37 cellular contexts compared by ENCODE assay signal in genomic region chr2:236302555-236302954, GRCh38. TPM values are rescaled to one million over a fixed set of nuclear protein-coding genes. Genes with fewer than 3 reads are reported as not detected.
"Had no signal": no experiment of that assay in that cellular context is flagged by ENCODE, and none has a peak within 500 bp of the region (broad histone marks: within the 10 kb centered on the region; RNA-seq: fewer than 3 reads in every experiment).

No MANE protein-coding gene starts in this region.

- H3K4me3 ChIP-seq: adrenal gland, body of pancreas, breast epithelium had no signal

- H3K36me3 Mint-ChIP-seq: activated CD8-positive, alpha-beta memory T cell treated with anti-CD3 and anti-CD28 coated beads, Interleukin-2, amount 10 ng/mL, durations not matched to agents 7 days and 5 days; activated naive CD4-positive, alpha-beta T cell treated with anti-CD3 and anti-CD28 coated beads, Interleukin-2, amount 50 U/mL, for 72 hours; activated naive CD8-positive, alpha-beta T cell treated with anti-CD3 and anti-CD28 coated beads for 36 hours; WTC11 had no signal

- H3K4me1 ChIP-seq: adrenal gland, body of pancreas, breast epithelium had no signal

- H3K4me1 Mint-ChIP-seq: activated CD4-positive, alpha-beta memory T cell treated with anti-CD3 and anti-CD28 coated beads, Interleukin-2, amount 10 ng/mL, durations not matched to agents 7 days and 5 days; activated CD4-positive, alpha-beta T cell treated with anti-CD3 and anti-CD28 coated beads for 36 hours; activated CD4-positive, alpha-beta T cell treated with anti-CD3 and anti-CD28 coated beads, Interleukin-2, amount 10 ng/mL, durations not matched to agents 7 days and 5 days; activated CD8-positive, alpha-beta memory T cell treated with anti-CD3 and anti-CD28 coated beads, Interleukin-2, amount 10 ng/mL, durations not matched to agents 7 days and 5 days; activated naive CD8-positive, alpha-beta T cell treated with anti-CD3 and anti-CD28 coated beads for 36 hours had no signal

- ATAC-seq: activated CD4-positive, alpha-beta T cell treated with anti-CD3 and anti-CD28 coated beads for 36 hours; activated CD4-positive, CD25-positive, alpha-beta regulatory T cell treated with anti-CD3 and anti-CD28 coated beads, Interleukin-2, amount 50 U/mL, for 24 hours; activated CD8-positive, alpha-beta memory T cell treated with anti-CD3 and anti-CD28 coated beads, Interleukin-2, amount 10 ng/mL, durations not matched to agents 7 days and 5 days; activated CD8-positive, alpha-beta T cell treated with anti-CD3 and anti-CD28 coated beads, Interleukin-2, amount 10 ng/mL, durations not matched to agents 7 days and 5 days; activated naive CD4-positive, alpha-beta T cell treated with anti-CD3 and anti-CD28 coated beads, Interleukin-2, amount 50 U/mL, for 72 hours; body of pancreas; WTC11 had no signal

- H3K4me3 Mint-ChIP-seq: activated CD4-positive, alpha-beta memory T cell treated with anti-CD3 and anti-CD28 coated beads, Interleukin-2, amount 10 ng/mL, durations not matched to agents 7 days and 5 days; activated CD4-positive, alpha-beta T cell treated with anti-CD3 and anti-CD28 coated beads for 36 hours; activated CD4-positive, alpha-beta T cell treated with anti-CD3 and anti-CD28 coated beads, Interleukin-2, amount 10 ng/mL, durations not matched to agents 7 days and 5 days; activated CD8-positive, alpha-beta memory T cell treated with anti-CD3 and anti-CD28 coated beads, Interleukin-2, amount 10 ng/mL, durations not matched to agents 7 days and 5 days; activated CD8-positive, alpha-beta T cell treated with anti-CD3 and anti-CD28 coated beads, Interleukin-2, amount 10 ng/mL, durations not matched to agents 7 days and 5 days; activated naive CD4-positive, alpha-beta T cell treated with anti-CD3 and anti-CD28 coated beads for 36 hours; activated naive CD8-positive, alpha-beta T cell treated with anti-CD3 and anti-CD28 coated beads for 36 hours; activated T-cell treated with anti-CD3 and anti-CD28 coated beads, Interleukin-2, amount 50 U/mL, for 24 hours; T-helper 1 cell treated with Interleukin-12 subunit alpha and Interleukin-12 subunit beta and Interleukin-4 antibody, amounts not matched to agents 30 μg/mL and 1 μg/mL, for 36 hours; T-helper 2 cell treated with Interferon-gamma antibody and Interleukin-4, amounts not matched to agents 5 μg/mL and 100 μg/mL, for 36 hours; WTC11 had no signal

- H3K9me3 Mint-ChIP-seq: activated CD4-positive, alpha-beta memory T cell treated with anti-CD3 and anti-CD28 coated beads, Interleukin-2, amount 10 ng/mL, durations not matched to agents 7 days and 5 days; activated CD4-positive, alpha-beta T cell treated with anti-CD3 and anti-CD28 coated beads, Interleukin-2, amount 10 ng/mL, durations not matched to agents 7 days and 5 days; activated naive CD4-positive, alpha-beta T cell treated with anti-CD3 and anti-CD28 coated beads for 36 hours; activated naive CD4-positive, alpha-beta T cell treated with anti-CD3 and anti-CD28 coated beads, Interleukin-2, amount 50 U/mL, for 72 hours; activated naive CD8-positive, alpha-beta T cell treated with anti-CD3 and anti-CD28 coated beads for 36 hours; activated T-cell treated with anti-CD3 and anti-CD28 coated beads, Interleukin-2, amount 50 U/mL, for 24 hours; activated T-helper 2 cell treated with anti-CD3 and anti-CD28 coated beads, Interferon-gamma antibody, Interleukin-2, Interleukin-4, amounts not matched to agents 10 μg/mL and 5 μg/mL and 100 μg/mL, durations not matched to agents 14 hours and 24 hours and 36 hours; T-helper 1 cell treated with Interleukin-12 subunit alpha and Interleukin-12 subunit beta and Interleukin-4 antibody, amounts not matched to agents 30 μg/mL and 1 μg/mL, for 36 hours; T-helper 2 cell treated with Interferon-gamma antibody and Interleukin-4, amounts not matched to agents 5 μg/mL and 100 μg/mL, for 36 hours had no signal

- H3K27ac Mint-ChIP-seq: activated CD4-positive, alpha-beta memory T cell treated with anti-CD3 and anti-CD28 coated beads, Interleukin-2, amount 10 ng/mL, durations not matched to agents 7 days and 5 days; activated CD4-positive, alpha-beta T cell treated with anti-CD3 and anti-CD28 coated beads for 36 hours; activated CD4-positive, alpha-beta T cell treated with anti-CD3 and anti-CD28 coated beads, Interleukin-2, amount 10 ng/mL, durations not matched to agents 7 days and 5 days; activated CD8-positive, alpha-beta memory T cell treated with anti-CD3 and anti-CD28 coated beads, Interleukin-2, amount 10 ng/mL, durations not matched to agents 7 days and 5 days; activated CD8-positive, alpha-beta T cell treated with anti-CD3 and anti-CD28 coated beads, Interleukin-2, amount 10 ng/mL, durations not matched to agents 7 days and 5 days; activated naive CD4-positive, alpha-beta T cell treated with anti-CD3 and anti-CD28 coated beads for 36 hours; activated naive CD4-positive, alpha-beta T cell treated with anti-CD3 and anti-CD28 coated beads, Interleukin-2, amount 50 U/mL, for 72 hours; activated naive CD8-positive, alpha-beta T cell treated with anti-CD3 and anti-CD28 coated beads for 36 hours; activated T-cell treated with anti-CD3 and anti-CD28 coated beads, Interleukin-2, amount 50 U/mL, for 24 hours; activated T-helper 2 cell treated with anti-CD3 and anti-CD28 coated beads, Interferon-gamma antibody, Interleukin-2, Interleukin-4, amounts not matched to agents 10 μg/mL and 5 μg/mL and 100 μg/mL, durations not matched to agents 14 hours and 24 hours and 36 hours; T-helper 1 cell treated with Interleukin-12 subunit alpha and Interleukin-12 subunit beta and Interleukin-4 antibody, amounts not matched to agents 30 μg/mL and 1 μg/mL, for 36 hours; T-helper 2 cell treated with Interferon-gamma antibody and Interleukin-4, amounts not matched to agents 5 μg/mL and 100 μg/mL, for 36 hours; WTC11 had no signal

- DNase-seq: activated CD4-positive, alpha-beta memory T cell treated with anti-CD3 and anti-CD28 coated beads, Interleukin-2, amount 10 ng/mL, durations not matched to agents 7 days and 5 days; activated CD4-positive, alpha-beta T cell treated with anti-CD3 and anti-CD28 coated beads for 1 hour; activated CD4-positive, alpha-beta T cell treated with anti-CD3 and anti-CD28 coated beads for 36 hours; activated CD4-positive, alpha-beta T cell treated with anti-CD3 and anti-CD28 coated beads for 48 hours; activated CD4-positive, alpha-beta T cell treated with anti-CD3 and anti-CD28 coated beads, Interleukin-2, amount 10 ng/mL, durations not matched to agents 7 days and 5 days; activated CD4-positive, alpha-beta T cell treated with anti-CD3 and anti-CD28 coated beads, Interleukin-2, amount 50 U/mL, for 48 hours; activated CD4-positive, CD25-positive, alpha-beta regulatory T cell; activated CD8-positive, alpha-beta memory T cell treated with anti-CD3 and anti-CD28 coated beads for 24 hours; activated CD8-positive, alpha-beta memory T cell treated with anti-CD3 and anti-CD28 coated beads, Interleukin-2, amount 10 ng/mL, durations not matched to agents 7 days and 5 days; activated CD8-positive, alpha-beta memory T cell treated with anti-CD3 and anti-CD28 coated beads, Interleukin-2, amount 50 U/mL, for 48 hours; activated CD8-positive, alpha-beta T cell treated with anti-CD3 and anti-CD28 coated beads, Interleukin-2, amount 10 ng/mL, durations not matched to agents 7 days and 5 days; activated effector memory CD4-positive, alpha-beta T cell treated with Interleukin-2 at 50 U/mL for 16 hours; activated gamma-delta T cell; activated naive CD4-positive, alpha-beta T cell treated with anti-CD3 and anti-CD28 coated beads for 36 hours; activated naive CD4-positive, alpha-beta T cell treated with anti-CD3 and anti-CD28 coated beads, Interleukin-2, amount 50 U/mL, for 16 hours; activated naive CD8-positive, alpha-beta T cell treated with anti-CD3 and anti-CD28 coated beads for 36 hours; activated T-cell treated with anti-CD3 and anti-CD28 coated beads, Interleukin-2, amount 50 U/mL, for 24 hours; activated T-cell treated with anti-CD3 and anti-CD28 coated beads, Interleukin-2, amount 50 U/mL, for 48 hours; adrenal gland; amniotic stem cell; aorta; body of pancreas; brain microvascular endothelial cell; central memory CD4-positive, alpha-beta T cell; SW 1271; T-helper 1 cell; T-helper 2 cell; T-helper 9 cell; WERI-Rb-1 had no signal

- H3K27ac ChIP-seq: adrenal gland, body of pancreas, brain microvascular endothelial cell, breast epithelium, WERI-Rb-1 had no signal

- H3K36me3 ChIP-seq: adrenal gland, brain microvascular endothelial cell, breast epithelium, WERI-Rb-1 had no signal

- H3K27me3 Mint-ChIP-seq: activated CD4-positive, alpha-beta memory T cell treated with anti-CD3 and anti-CD28 coated beads, Interleukin-2, amount 10 ng/mL, durations not matched to agents 7 days and 5 days; activated CD4-positive, alpha-beta T cell treated with anti-CD3 and anti-CD28 coated beads, Interleukin-2, amount 10 ng/mL, durations not matched to agents 7 days and 5 days; activated CD8-positive, alpha-beta memory T cell treated with anti-CD3 and anti-CD28 coated beads, Interleukin-2, amount 10 ng/mL, durations not matched to agents 7 days and 5 days had no signal

- H3K9me3 ChIP-seq: adrenal gland, body of pancreas, breast epithelium had no signal

- H3K27me3 ChIP-seq: body of pancreas, brain microvascular endothelial cell, breast epithelium had no signal

RNA-seq across cellular contexts. Expression of gene ASB18, which starts 38.3 kb away (rescaled TPM):
- total RNA-seq: activated CD4-positive, alpha-beta memory T cell treated with anti-CD3 and anti-CD28 coated beads, Interleukin-2, amount 10 ng/mL, durations not matched to agents 7 days and 5 days; activated CD4-positive, alpha-beta T cell treated with anti-CD3 and anti-CD28 coated beads for 36 hours; activated CD4-positive, alpha-beta T cell treated with anti-CD3 and anti-CD28 coated beads, Interleukin-2, amount 10 ng/mL, durations not matched to agents 7 days and 5 days; activated CD8-positive, alpha-beta memory T cell treated with anti-CD3 and anti-CD28 coated beads, Interleukin-2, amount 10 ng/mL, durations not matched to agents 7 days and 5 days; activated CD8-positive, alpha-beta T cell treated with anti-CD3 and anti-CD28 coated beads, Interleukin-2, amount 10 ng/mL, durations not matched to agents 7 days and 5 days; activated naive CD4-positive, alpha-beta T cell treated with anti-CD3 and anti-CD28 coated beads for 36 hours; activated naive CD4-positive, alpha-beta T cell treated with anti-CD3 and anti-CD28 coated beads, Interleukin-2, amount 50 U/mL, for 72 hours; activated naive CD8-positive, alpha-beta T cell treated with anti-CD3 and anti-CD28 coated beads for 36 hours; activated T-helper 2 cell treated with anti-CD3 and anti-CD28 coated beads, Interferon-gamma antibody, Interleukin-2, Interleukin-4, amounts not matched to agents 10 μg/mL and 5 μg/mL and 100 μg/mL, durations not matched to agents 14 hours and 24 hours and 36 hours; adrenal gland; aorta; astrocyte; body of pancreas; breast epithelium; WTC11 had no signal
